ENCODE assay signal across 18 cellular contexts in the genomic region with DNA sequence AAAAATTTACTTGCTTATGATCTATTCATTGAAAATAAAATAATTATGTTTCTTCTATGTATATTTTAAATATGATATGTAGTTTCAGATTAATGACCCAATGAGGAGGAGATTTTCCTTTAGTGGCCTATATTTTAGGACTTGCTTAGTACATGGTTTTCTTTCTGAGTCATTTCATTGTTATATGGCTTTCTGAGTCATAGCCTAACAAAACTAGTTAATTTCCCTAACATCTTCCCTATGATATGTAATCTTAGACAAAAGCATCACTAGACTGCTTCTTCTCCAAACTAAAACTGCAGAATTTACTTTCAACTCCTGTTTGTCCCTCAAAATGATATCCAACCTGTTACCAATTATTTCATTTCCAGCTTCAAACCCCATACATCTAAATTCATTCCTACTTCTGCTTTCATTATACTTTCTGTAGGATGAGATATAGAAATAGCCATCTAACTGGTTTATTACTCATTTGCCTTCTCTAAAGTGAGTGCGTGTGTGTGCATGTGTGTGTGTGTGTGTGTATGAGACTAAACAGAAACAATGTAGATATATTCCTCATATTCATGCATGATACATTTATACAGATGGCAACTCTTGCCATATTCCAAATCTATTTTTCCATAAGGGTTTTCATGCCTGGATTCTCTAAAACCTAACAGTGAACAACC.
A peak's percentile ranks its signal among the peaks of the same experiment; 100 is the strongest.
DNase-seq lines count a peak whose midpoint lies in the region; ATAC-seq, FAIRE-seq and TF ChIP-seq lines count a peak whose summit lies in the region.
"Had no signal": no experiment of that assay in that cellular context is flagged by ENCODE, and none has a peak within 500 bp of the region (broad histone marks: within the 10 kb centered on the region; RNA-seq: fewer than 3 reads in every experiment).

No MANE protein-coding gene starts in this region.

- no peaks in the 10 kb centered on the region for H4K20me1 ChIP-seq in GM12878 (ENCODE audit: control insufficient read depth, insufficient read depth)
- H4K20me1 ChIP-seq: BLaER1 treated with 17β-estradiol and CSF1 and Interleukin-3, amounts not matched to agents 10 nM and 100 nM had no signal

- H3K4me2 ChIP-seq in GM12878 (ENCODE audit: control insufficient read depth, insufficient read depth), result no peak overlapping the region
- H3K4me2 ChIP-seq: SK-N-SH had no signal

- FAIRE-seq in GM12878 (lab: Jason Lieb, UNC), result no peak
- FAIRE-seq: D721Med had no signal

- H3K4me3 Mint-ChIP-seq in T-helper 17 cell, result no peak overlapping the region
- H3K4me3 Mint-ChIP-seq in CD4-positive, alpha-beta T cell, result no peak overlapping the region
- H3K4me3 Mint-ChIP-seq: HFFc6 had no signal

- in situ Hi-C loops in GM12878 (cut with MboI), result no loop called here

- WGBS in GM12878 (ENCODE audit: insufficient coverage, insufficient replicate concordance, low lambda C conversion rate, missing lambda C conversion rate), result 87% methylated on average over 1 of the region's 1 CpG

- TF ChIP-seq RAD21 in GM12878 (IDR thresholded peaks at IDR 0.05; ENCODE audit: insufficient read depth, low read depth, low read length), result no peak

- TF ChIP-seq CTCF in GM12878 (IDR thresholded peaks at IDR 0.05 in 2 of 3, conservative IDR thresholded peaks at IDR 0.05 in 1 of 3; ENCODE audit: control insufficient read depth in 2 of 3, extremely low read depth in 1 of 3, insufficient read depth in 1 of 3, low read depth in 3 of 3, low read length in 3 of 3) (no peak), foreskin keratinocyte (conservative IDR thresholded peaks at IDR 0.05) (no peak)
- no peak for TF ChIP-seq CTCF in CD4-positive, alpha-beta T cell (IDR thresholded peaks at IDR 0.05)

- no peaks in the 10 kb centered on the region for H3K4me1 Mint-ChIP-seq in T-helper 17 cell
- no peaks in the 10 kb centered on the region for H3K4me1 Mint-ChIP-seq in CD4-positive, alpha-beta T cell (ENCODE audit: low read depth)

- H3K27ac ChIP-seq in GM12878 (ENCODE audit: control insufficient read depth, insufficient read depth), result no peak overlapping the region
- H3K27ac ChIP-seq in foreskin keratinocyte, result no peak overlapping the region
- no peak overlapping the region for H3K27ac ChIP-seq in CD4-positive, alpha-beta T cell (ENCODE audit: low read depth, low read length)
- H3K27ac ChIP-seq: BLaER1 treated with 17β-estradiol and CSF1 and Interleukin-3, amounts not matched to agents 10 nM and 100 nM had no signal

- TF ChIP-seq POLR2A in GM12878 (IDR thresholded peaks at IDR 0.05; ENCODE audit: low read depth, low read length), result no peak

- H3K4me3 ChIP-seq in GM12878, result no peak overlapping the region
- H3K4me3 ChIP-seq: BLaER1 treated with 17β-estradiol and CSF1 and Interleukin-3, amounts not matched to agents 10 nM and 100 nM had no signal

- H3K79me2 ChIP-seq in GM12878 (ENCODE audit: control insufficient read depth, insufficient read depth, low read length), result no peaks in the 10 kb centered on the region

- H3K27me3 ChIP-seq in GM12878 (replicated peaks in 1 of 2; ENCODE audit: control insufficient read depth in 2 of 2, insufficient read depth in 2 of 2, low read length in 1 of 2) (no peaks in the 10 kb centered on the region), foreskin keratinocyte (no peaks in the 10 kb centered on the region)
- H3K27me3 ChIP-seq in CD4-positive, alpha-beta T cell (ENCODE audit: control insufficient read depth, insufficient read depth, low read length), result no peaks in the 10 kb centered on the region
- H3K27me3 ChIP-seq: BLaER1 treated with 17β-estradiol and CSF1 and Interleukin-3, amounts not matched to agents 10 nM and 100 nM had no signal

- RAD21 ChIA-PET in GM12878 (lab: Charles Lee; ENCODE audit: unreplicated experiment), result no interaction called here

- CTCF ChIA-PET in GM12878 (lab: Yijun Ruan, JAX), result interaction anchor here (0.6 kb wide), 1 partner anchor 766 kb away, joined by 3 read pairs; no protein-coding TSS in a partner anchor
- CTCF ChIA-PET in CD4-positive, alpha-beta T cell (lab: Charles Lee), result no interaction called here

- H3K9me3 ChIP-seq in GM12878 (replicated peaks; ENCODE audit: control insufficient read depth, insufficient read depth, low read length) (no peaks in the 10 kb centered on the region), T-helper 17 cell (ENCODE audit: control insufficient read depth, low read length, poor library complexity, severe bottlenecking) (no peaks in the 10 kb centered on the region)
- no peaks in the 10 kb centered on the region for H3K9me3 ChIP-seq in CD4-positive, alpha-beta T cell (ENCODE audit: control insufficient read depth, low read length)
- H3K9me3 ChIP-seq: BLaER1 treated with 17β-estradiol and CSF1 and Interleukin-3, amounts not matched to agents 10 nM and 100 nM; SK-N-SH had no signal

- POLR2A ChIA-PET in GM12878 (lab: Charles Lee), result no interaction called here
- POLR2A ChIA-PET in CD4-positive, alpha-beta T cell (lab: Charles Lee), result no interaction called here

- BruUV-seq in GM12878 (replicated peaks; lab: Mats Ljungman, UMichigan), result no TSS peak

- SMC1A ChIA-PET in GM12878 (lab: Charles Lee; ENCODE audit: uncharacterized antibody, unreplicated experiment), result no interaction called here

- ATAC-seq in GM12878 (no peak), foreskin keratinocyte (no peak), HG03025 (IDR thresholded peaks at IDR 0.05; ENCODE audit: low FRiP score, unreplicated experiment) (no peak), T-helper 17 cell (no peak)
- ATAC-seq in CD4-positive, alpha-beta T cell (ENCODE audit: poor library complexity), result no peak

- no peak overlapping the region for H3K9ac ChIP-seq in GM12878 (ENCODE audit: control insufficient read depth, insufficient read depth, low read length)
- H3K9ac ChIP-seq: BLaER1 treated with 17β-estradiol and CSF1 and Interleukin-3, amounts not matched to agents 10 nM and 100 nM; SK-N-SH had no signal

- intact Hi-C loops in GM12878 (cut with micrococcal nuclease; ENCODE audit: unreplicated experiment), result no loop called here
- intact Hi-C loops in CD4-positive, alpha-beta T cell (cut with DNase I, micrococcal nuclease), result no loop called here

- TF ChIP-seq EP300 in GM12878 (IDR thresholded peaks at IDR 0.05; ENCODE audit: borderline replicate concordance in 1 of 2, control insufficient read depth in 1 of 2, low read depth in 2 of 2, low read length in 2 of 2), result no peak

- H3K36me3 Mint-ChIP-seq in T-helper 17 cell (ENCODE audit: low read depth), result no peaks in the 10 kb centered on the region
- no peaks in the 10 kb centered on the region for H3K36me3 Mint-ChIP-seq in CD4-positive, alpha-beta T cell (ENCODE audit: low read depth)

- H3K27ac Mint-ChIP-seq in T-helper 17 cell, result no peak overlapping the region
- no peak overlapping the region for H3K27ac Mint-ChIP-seq in CD4-positive, alpha-beta T cell
- H3K27ac Mint-ChIP-seq: HFFc6 had no signal

- H3K9me3 Mint-ChIP-seq in CD4-positive, alpha-beta T cell, result peaks cover 7% of the 10 kb centered on the region

- H3K4me1 ChIP-seq in GM12878 (ENCODE audit: control insufficient read depth, insufficient read depth, low read length) (no peaks in the 10 kb centered on the region), foreskin keratinocyte (no peaks in the 10 kb centered on the region)

- no peaks in the 10 kb centered on the region for H3K36me3 ChIP-seq in GM12878 (ENCODE audit: control insufficient read depth in 2 of 2, insufficient read depth in 2 of 2, low read length in 1 of 2)
- H3K36me3 ChIP-seq: BLaER1 treated with 17β-estradiol and CSF1 and Interleukin-3, amounts not matched to agents 10 nM and 100 nM had no signal

- H3K27me3 Mint-ChIP-seq in T-helper 17 cell, result no peaks in the 10 kb centered on the region
- H3K27me3 Mint-ChIP-seq in CD4-positive, alpha-beta T cell, result no peaks in the 10 kb centered on the region

- DNase-seq in HS-5 (ENCODE audit: low read depth) (peak; percentile 34), NCI-H69 (lab: John Stamatoyannopoulos, UW) (peak; percentile 18), GM12878 (ENCODE audit: low read depth, low spot score) (no peak), foreskin keratinocyte (peak; percentile 4 to 41), T-helper 17 cell (no peak)
- no peak for DNase-seq in CD4-positive, alpha-beta T cell
- DNase-seq: DMS79; H7; HFFc6; KG1; NCI-H1417 treated with DMSO at 0.1 percent for 48 hours; NCI-H2029; NK-92 treated with Interleukin-12 subunit alpha and Interleukin-12 subunit beta, amount 100 ng/mL, for 24 hours; SHP77 treated with DMSO at 0.1 percent for 48 hours; SK-N-SH had no signal

- no peak overlapping the region for H2AFZ ChIP-seq in GM12878 (ENCODE audit: control insufficient read depth, low read depth, low read length)

TF ChIP-seq in GM12878, 131 proteins besides CTCF, POLR2A, EP300 and RAD21:
- TF ChIP-seq, protein P1, sequence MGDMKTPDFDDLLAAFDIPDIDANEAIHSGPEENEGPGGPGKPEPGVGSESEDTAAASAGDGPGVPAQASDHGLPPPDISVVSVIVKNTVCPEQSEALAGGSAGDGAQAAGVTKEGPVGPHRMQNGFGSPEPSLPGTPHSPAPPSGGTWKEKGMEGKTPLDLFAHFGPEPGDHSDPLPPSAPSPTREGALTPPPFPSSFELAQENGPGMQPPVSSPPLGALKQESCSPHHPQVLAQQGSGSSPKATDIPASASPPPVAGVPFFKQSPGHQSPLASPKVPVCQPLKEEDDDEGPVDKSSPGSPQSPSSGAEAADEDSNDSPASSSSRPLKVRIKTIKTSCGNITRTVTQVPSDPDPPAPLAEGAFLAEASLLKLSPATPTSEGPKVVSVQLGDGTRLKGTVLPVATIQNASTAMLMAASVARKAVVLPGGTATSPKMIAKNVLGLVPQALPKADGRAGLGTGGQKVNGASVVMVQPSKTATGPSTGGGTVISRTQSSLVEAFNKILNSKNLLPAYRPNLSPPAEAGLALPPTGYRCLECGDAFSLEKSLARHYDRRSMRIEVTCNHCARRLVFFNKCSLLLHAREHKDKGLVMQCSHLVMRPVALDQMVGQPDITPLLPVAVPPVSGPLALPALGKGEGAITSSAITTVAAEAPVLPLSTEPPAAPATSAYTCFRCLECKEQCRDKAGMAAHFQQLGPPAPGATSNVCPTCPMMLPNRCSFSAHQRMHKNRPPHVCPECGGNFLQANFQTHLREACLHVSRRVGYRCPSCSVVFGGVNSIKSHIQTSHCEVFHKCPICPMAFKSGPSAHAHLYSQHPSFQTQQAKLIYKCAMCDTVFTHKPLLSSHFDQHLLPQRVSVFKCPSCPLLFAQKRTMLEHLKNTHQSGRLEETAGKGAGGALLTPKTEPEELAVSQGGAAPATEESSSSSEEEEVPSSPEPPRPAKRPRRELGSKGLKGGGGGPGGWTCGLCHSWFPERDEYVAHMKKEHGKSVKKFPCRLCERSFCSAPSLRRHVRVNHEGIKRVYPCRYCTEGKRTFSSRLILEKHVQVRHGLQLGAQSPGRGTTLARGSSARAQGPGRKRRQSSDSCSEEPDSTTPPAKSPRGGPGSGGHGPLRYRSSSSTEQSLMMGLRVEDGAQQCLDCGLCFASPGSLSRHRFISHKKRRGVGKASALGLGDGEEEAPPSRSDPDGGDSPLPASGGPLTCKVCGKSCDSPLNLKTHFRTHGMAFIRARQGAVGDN (IDR thresholded peaks at IDR 0.05), result no peak
- TF ChIP-seq JUNB (IDR thresholded peaks at IDR 0.05), result peak; percentile 28; the same call in 1 of the 2 replicates
- no peak for TF ChIP-seq POLR2AphosphoS5 (IDR thresholded peaks at IDR 0.05; ENCODE audit: low read length)

Comparison
In these comparisons a context has a peak if more than half of its experiments do, and no peak if none do; other contexts are left out.
1. DNase-seq: peak in HS-5 (single experiment), NCI-H69 (single experiment) and foreskin keratinocyte (2 of 2); none in GM12878 (single experiment), T-helper 17 cell (0 of 3) and CD4-positive, alpha-beta T cell (0 of 10).